ENCODE assay signal across 15 cellular contexts in genomic region chr3:187973977-187974856, GRCh38.
DNase-seq lines count a peak whose midpoint lies in the region; ATAC-seq and TF ChIP-seq lines count a peak whose summit lies in the region.
"Had no signal": no experiment of that assay in that cellular context is flagged by ENCODE, and none has a peak within 500 bp of the region (broad histone marks: within the 10 kb centered on the region; RNA-seq: fewer than 3 reads in every experiment).

No MANE protein-coding gene starts in this region.

- peak overlapping the region; percentile 66 for H3K27ac ChIP-seq in CD4-positive, CD25-positive, alpha-beta regulatory T cell (ENCODE audit: insufficient read depth, low read length, poor library complexity, severe bottlenecking)
- peak overlapping the region in 1 of 5 donors; percentile 6 for H3K27ac ChIP-seq in stomach
- H3K27ac ChIP-seq: adrenal gland, epithelial cell of prostate had no signal

- intact Hi-C loops in activated CD4-positive, alpha-beta T cell treated with anti-CD3 and anti-CD28 coated beads, Interleukin-2, amount 10 ng/mL, durations not matched to agents 24 days and 14 days (cut with micrococcal nuclease) = loop anchor here (2.0 to 10.0 kb wide), 5 partner anchors 171 to 977 kb away; no protein-coding TSS in a partner anchor
- intact Hi-C loops in stomach (cut with DNase I; ENCODE audit: low total_unique reads) = no loop called here

- H3K36me3 ChIP-seq in CD4-positive, CD25-positive, alpha-beta regulatory T cell (ENCODE audit: control insufficient read depth, insufficient read depth, low read length) = no peaks in the 10 kb centered on the region
- no peaks in the 10 kb centered on the region for H3K36me3 ChIP-seq in stomach
- H3K36me3 ChIP-seq: adrenal gland, BE2C had no signal

- H3K4me3 Mint-ChIP-seq in CD4-positive, CD25-positive, alpha-beta regulatory T cell = peak overlapping the region; percentile 74 to 93 (median 78)
- H3K4me3 Mint-ChIP-seq in activated CD4-positive, alpha-beta T cell treated with anti-CD3 and anti-CD28 coated beads, Interleukin-2, amount 10 ng/mL, durations not matched to agents 24 days and 14 days = peak overlapping the region; percentile 73
- H3K4me3 Mint-ChIP-seq in effector memory CD8-positive, alpha-beta T cell = peak overlapping the region; percentile 66 to 81
- H3K4me3 Mint-ChIP-seq: WTC11 had no signal

- TF ChIP-seq EP300 in stomach (IDR thresholded peaks at IDR 0.05) = no peak

- no peak for TF ChIP-seq CTCF in stomach (IDR thresholded peaks at IDR 0.05)

- no peaks in the 10 kb centered on the region for H3K9me3 ChIP-seq in CD4-positive, CD25-positive, alpha-beta regulatory T cell (ENCODE audit: control insufficient read depth in 2 of 2, low read length in 2 of 2)
- H3K9me3 ChIP-seq in stomach = no peaks in the 10 kb centered on the region
- H3K9me3 ChIP-seq: adrenal gland, BE2C, SK-N-SH had no signal

- H3K27me3 ChIP-seq in CD4-positive, CD25-positive, alpha-beta regulatory T cell (ENCODE audit: control insufficient read depth, insufficient read depth, low read length) = no peaks in the 10 kb centered on the region
- no peaks in the 10 kb centered on the region for H3K27me3 ChIP-seq in stomach
- H3K27me3 ChIP-seq: adrenal gland, BE2C had no signal

- H3K4me3 ChIP-seq in CD4-positive, CD25-positive, alpha-beta regulatory T cell (ENCODE audit: low read depth, low read length) = peak overlapping the region; percentile 82
- no peak overlapping the region for H3K4me3 ChIP-seq in stomach
- H3K4me3 ChIP-seq: adrenal gland had no signal

- peaks cover 21 to 55% (median 43%) of the 10 kb centered on the region in 4 donors for H3K4me1 Mint-ChIP-seq in CD4-positive, CD25-positive, alpha-beta regulatory T cell
- peaks cover 57% of the 10 kb centered on the region for H3K4me1 Mint-ChIP-seq in activated CD4-positive, alpha-beta T cell treated with anti-CD3 and anti-CD28 coated beads, Interleukin-2, amount 10 ng/mL, durations not matched to agents 24 days and 14 days
- peaks cover 35 to 38% of the 10 kb centered on the region in 2 donors for H3K4me1 Mint-ChIP-seq in effector memory CD8-positive, alpha-beta T cell (ENCODE audit: low read depth in 2 of 2)

- no peak for DNase-seq in CD4-positive, CD25-positive, alpha-beta regulatory T cell
- DNase-seq in activated CD4-positive, alpha-beta T cell treated with anti-CD3 and anti-CD28 coated beads, Interleukin-2, amount 10 ng/mL, durations not matched to agents 24 days and 14 days = peak; percentile 72
- no peak for DNase-seq in effector memory CD8-positive, alpha-beta T cell
- DNase-seq in stomach (no peak), C1 segment of cervical spinal cord (lab: John Stamatoyannopoulos, UW) (no peak), NCI-H748 (lab: John Stamatoyannopoulos, UW; ENCODE audit: unreplicated experiment) (no peak), iPS-NIHi11 (ENCODE audit: low spot score) (no peak)
- DNase-seq: adrenal gland, BE2C, glutamatergic neuron, NCI-H2171, SK-N-SH had no signal

- no peak for TF ChIP-seq POLR2A in stomach (IDR thresholded peaks at IDR 0.05)

- H3K36me3 Mint-ChIP-seq in CD4-positive, CD25-positive, alpha-beta regulatory T cell = no peaks in the 10 kb centered on the region
- H3K36me3 Mint-ChIP-seq in activated CD4-positive, alpha-beta T cell treated with anti-CD3 and anti-CD28 coated beads, Interleukin-2, amount 10 ng/mL, durations not matched to agents 24 days and 14 days (ENCODE audit: low read depth) = peaks cover 8% of the 10 kb centered on the region
- H3K36me3 Mint-ChIP-seq in effector memory CD8-positive, alpha-beta T cell (ENCODE audit: insufficient read depth) = no peaks in the 10 kb centered on the region

- H3K4me1 ChIP-seq in CD4-positive, CD25-positive, alpha-beta regulatory T cell (ENCODE audit: control insufficient read depth, insufficient read depth, low read length, poor library complexity, severe bottlenecking) = peaks cover 49% of the 10 kb centered on the region
- peaks cover 0 to 5% (median 0%) of the 10 kb centered on the region in 4 donors for H3K4me1 ChIP-seq in stomach
- H3K4me1 ChIP-seq: adrenal gland, BE2C had no signal

- peaks cover 0 to 3% (median 0%) of the 10 kb centered on the region in 7 donors for H3K9me3 Mint-ChIP-seq in CD4-positive, CD25-positive, alpha-beta regulatory T cell
- peaks cover 3% of the 10 kb centered on the region for H3K9me3 Mint-ChIP-seq in activated CD4-positive, alpha-beta T cell treated with anti-CD3 and anti-CD28 coated beads, Interleukin-2, amount 10 ng/mL, durations not matched to agents 24 days and 14 days
- no peaks in the 10 kb centered on the region for H3K9me3 Mint-ChIP-seq in effector memory CD8-positive, alpha-beta T cell

- peak overlapping the region; percentile 82 to 94 (median 88) for H3K27ac Mint-ChIP-seq in CD4-positive, CD25-positive, alpha-beta regulatory T cell
- H3K27ac Mint-ChIP-seq in activated CD4-positive, alpha-beta T cell treated with anti-CD3 and anti-CD28 coated beads, Interleukin-2, amount 10 ng/mL, durations not matched to agents 24 days and 14 days = peak overlapping the region; percentile 94
- H3K27ac Mint-ChIP-seq in effector memory CD8-positive, alpha-beta T cell = peak overlapping the region; percentile 94
- H3K27ac Mint-ChIP-seq: WTC11 had no signal

- 86 to 92% (median 88%) methylated on average over 8 of the region's 8 CpGs for WGBS in stomach, 5 donors

- H3K27me3 Mint-ChIP-seq in CD4-positive, CD25-positive, alpha-beta regulatory T cell = no peaks in the 10 kb centered on the region
- no peaks in the 10 kb centered on the region for H3K27me3 Mint-ChIP-seq in activated CD4-positive, alpha-beta T cell treated with anti-CD3 and anti-CD28 coated beads, Interleukin-2, amount 10 ng/mL, durations not matched to agents 24 days and 14 days
- no peaks in the 10 kb centered on the region for H3K27me3 Mint-ChIP-seq in effector memory CD8-positive, alpha-beta T cell

- ATAC-seq in CD4-positive, CD25-positive, alpha-beta regulatory T cell (ENCODE audit: low read depth in 2 of 2) = no peak
- ATAC-seq in GM21619 (IDR thresholded peaks at IDR 0.05; ENCODE audit: unreplicated experiment) = peak; percentile 51
- peak; percentile 48 for ATAC-seq in effector memory CD8-positive, alpha-beta T cell (replicated peaks)
- ATAC-seq: WTC11 had no signal

Comparison
In these comparisons a context has a peak if more than half of its experiments do, and no peak if none do; other contexts are left out.
1. ATAC-seq: peak in GM21619 (single experiment) and effector memory CD8-positive, alpha-beta T cell (single experiment); none in CD4-positive, CD25-positive, alpha-beta regulatory T cell (0 of 2).
2. Peak in every context shown above with its lines, with median percentiles within 50 percentile points of each other: H3K27ac Mint-ChIP-seq and H3K4me3 Mint-ChIP-seq.